ENCODE assay signal across 6 cellular contexts in the genomic region with DNA sequence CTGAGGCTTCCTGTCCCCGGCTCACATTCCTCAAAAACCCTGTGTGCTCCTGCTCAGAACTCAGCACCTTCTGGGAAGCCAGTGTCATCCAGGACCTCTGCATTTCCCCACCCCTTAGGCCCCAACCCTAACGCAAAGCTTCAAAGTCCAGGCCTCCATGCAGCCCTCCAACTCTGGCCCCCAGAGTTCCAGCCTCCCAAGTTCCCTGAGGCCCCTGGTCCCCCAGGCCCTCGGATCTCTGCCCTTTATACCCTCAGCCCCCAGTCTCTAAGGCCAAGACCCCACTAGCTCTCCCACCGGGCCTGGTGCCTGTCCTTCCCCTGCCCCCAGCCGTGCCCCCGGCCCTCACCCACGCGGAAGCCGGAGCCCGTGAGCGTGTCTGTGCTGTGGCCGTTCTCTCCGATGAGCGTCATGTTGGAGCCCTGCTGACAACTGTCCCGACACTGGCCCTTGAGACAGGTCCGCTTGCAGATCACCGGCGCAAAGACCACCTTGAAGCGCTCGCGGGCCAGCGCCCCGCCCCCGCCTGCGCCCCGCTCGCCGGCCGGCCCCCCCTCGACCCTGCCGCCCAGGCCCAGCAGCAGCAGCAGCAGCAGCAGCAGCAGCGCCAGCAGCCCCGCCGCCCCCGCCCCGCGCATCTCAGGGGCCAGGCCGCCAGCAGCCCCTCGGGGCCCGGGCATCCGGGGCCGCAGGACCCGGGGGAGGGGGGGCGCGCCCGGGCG. TPM values are rescaled to one million over a fixed set of nuclear protein-coding genes. Genes with fewer than 3 reads are reported as not detected.
A peak's percentile ranks its signal among the peaks of the same experiment; 100 is the strongest.
DNase-seq lines count a peak whose midpoint lies in the region; ATAC-seq, FAIRE-seq and TF ChIP-seq lines count a peak whose summit lies in the region.

No MANE protein-coding gene starts in this region.

- peaks cover 3 to 10% of the 10 kb centered on the region in 2 experiments for H3K36me3 ChIP-seq in SK-N-SH (replicated peaks in 1 of 2; ENCODE audit: control insufficient read depth in 1 of 2, insufficient read depth in 2 of 2, low read length in 1 of 2)
- H3K36me3 ChIP-seq in left ventricle myocardium inferior, result peaks cover 12% of the 10 kb centered on the region
- H3K36me3 ChIP-seq in tibial artery, result peaks cover 0 to 18% (median 17%) of the 10 kb centered on the region in 3 donors

- peaks cover 14% of the 10 kb centered on the region for H4K20me1 ChIP-seq in SK-N-SH (ENCODE audit: insufficient read depth)

- H3K4me3 ChIP-seq in SK-N-SH (ENCODE audit: low read depth in 2 of 2, low read length in 1 of 2) (peak overlapping the region; percentile 65 to 85), left ventricle myocardium inferior (peak overlapping the region; percentile 79), tibial artery (peak overlapping the region; percentile 58 to 75)

- TF ChIP-seq CTCF in SK-N-SH (IDR thresholded peaks at IDR 0.05), result no peak
- TF ChIP-seq CTCF in left ventricle myocardium inferior (IDR thresholded peaks at IDR 0.05; ENCODE audit: borderline replicate concordance), result no peak
- TF ChIP-seq CTCF in tibial artery (IDR thresholded peaks at IDR 0.05), result no peak

- peak overlapping the region; percentile 87 for H3K9ac ChIP-seq in SK-N-SH

- WGBS in SK-N-SH (ENCODE audit: low lambda C conversion rate), result 3% methylated on average over 25 of the region's 47 CpGs

- peak overlapping the region; percentile 93 for H3K4me2 ChIP-seq in SK-N-SH

- no peaks in the 10 kb centered on the region for H3K9me2 ChIP-seq in SK-N-SH

- POLR2A ChIA-PET in SK-N-SH (lab: Yijun Ruan, JAX), result no interaction called here

- CTCF ChIA-PET in SK-N-SH (lab: Yijun Ruan, JAX), result interaction anchor here (1.0 to 3.5 kb wide), 8 partner anchors 11 to 57 kb away, joined by 3 to 53 read pairs (median 5); a partner anchor contains a TSS

- TF ChIP-seq RAD21 in SK-N-SH (IDR thresholded peaks at IDR 0.05; ENCODE audit: low read length), result no peak

- no peak for FAIRE-seq in RCC 7860 (lab: Jason Lieb, UNC)

- intact Hi-C loops in left ventricle myocardium inferior (cut with micrococcal nuclease) (no loop called here), tibial artery (cut with DNase I; ENCODE audit: low total_unique reads) (no loop called here)

- ATAC-seq in SK-N-SH treated with all-trans-retinoic acid at 6 μM for 48 hours, result no peak

- H3K79me2 ChIP-seq in SK-N-SH (ENCODE audit: insufficient read depth), result peaks cover 46% of the 10 kb centered on the region

- H3F3A ChIP-seq in SK-N-SH (replicated peaks; ENCODE audit: insufficient read depth), result peaks cover 47% of the 10 kb centered on the region

- no peaks in the 10 kb centered on the region for H3K27me3 ChIP-seq in SK-N-SH (ENCODE audit: insufficient read depth)
- no peaks in the 10 kb centered on the region for H3K27me3 ChIP-seq in left ventricle myocardium inferior (ENCODE audit: low read depth)
- no peaks in the 10 kb centered on the region for H3K27me3 ChIP-seq in tibial artery

- H3K4me1 ChIP-seq in SK-N-SH (ENCODE audit: control insufficient read depth in 1 of 2, insufficient read depth in 2 of 2, low read depth in 1 of 2, low read length in 1 of 2) (peaks cover 53 to 67% of the 10 kb centered on the region in 2 experiments), left ventricle myocardium inferior (peaks cover 84% of the 10 kb centered on the region), tibial artery (peaks cover 9 to 73% (median 66%) of the 10 kb centered on the region in 4 donors)

- H3K9me3 ChIP-seq in SK-N-SH, result no peaks in the 10 kb centered on the region
- H3K9me3 ChIP-seq in left ventricle myocardium inferior (replicated peaks), result no peaks in the 10 kb centered on the region
- H3K9me3 ChIP-seq in tibial artery, result no peaks in the 10 kb centered on the region

- DNase-seq in SK-N-SH (peak; percentile 85), left ventricle myocardium inferior (no peak), tibial artery (peak in 1 of 2 donors; percentile 74), middle frontal gyrus (ENCODE audit: extremely low spot score, low spot score) (no peak), RCC 7860 (ENCODE audit: low spot score) (no peak)

- H3K27ac ChIP-seq in SK-N-SH (ENCODE audit: low read depth in 2 of 2, low read length in 1 of 2) (peak overlapping the region; percentile 97), left ventricle myocardium inferior (replicated peaks) (peak overlapping the region; percentile 99), tibial artery (peak overlapping the region; percentile 96 to 98)

- no peak for TF ChIP-seq EP300 in SK-N-SH (IDR thresholded peaks at IDR 0.05; ENCODE audit: borderline replicate concordance in 1 of 2, low read depth in 1 of 2, low read length in 1 of 2)

- no peak overlapping the region for H2AFZ ChIP-seq in SK-N-SH (ENCODE audit: low read depth)

TF ChIP-seq in SK-N-SH, 30 proteins besides CTCF, POLR2A, EP300 and RAD21 (continues in another document):
- TF ChIP-seq, protein P1, sequence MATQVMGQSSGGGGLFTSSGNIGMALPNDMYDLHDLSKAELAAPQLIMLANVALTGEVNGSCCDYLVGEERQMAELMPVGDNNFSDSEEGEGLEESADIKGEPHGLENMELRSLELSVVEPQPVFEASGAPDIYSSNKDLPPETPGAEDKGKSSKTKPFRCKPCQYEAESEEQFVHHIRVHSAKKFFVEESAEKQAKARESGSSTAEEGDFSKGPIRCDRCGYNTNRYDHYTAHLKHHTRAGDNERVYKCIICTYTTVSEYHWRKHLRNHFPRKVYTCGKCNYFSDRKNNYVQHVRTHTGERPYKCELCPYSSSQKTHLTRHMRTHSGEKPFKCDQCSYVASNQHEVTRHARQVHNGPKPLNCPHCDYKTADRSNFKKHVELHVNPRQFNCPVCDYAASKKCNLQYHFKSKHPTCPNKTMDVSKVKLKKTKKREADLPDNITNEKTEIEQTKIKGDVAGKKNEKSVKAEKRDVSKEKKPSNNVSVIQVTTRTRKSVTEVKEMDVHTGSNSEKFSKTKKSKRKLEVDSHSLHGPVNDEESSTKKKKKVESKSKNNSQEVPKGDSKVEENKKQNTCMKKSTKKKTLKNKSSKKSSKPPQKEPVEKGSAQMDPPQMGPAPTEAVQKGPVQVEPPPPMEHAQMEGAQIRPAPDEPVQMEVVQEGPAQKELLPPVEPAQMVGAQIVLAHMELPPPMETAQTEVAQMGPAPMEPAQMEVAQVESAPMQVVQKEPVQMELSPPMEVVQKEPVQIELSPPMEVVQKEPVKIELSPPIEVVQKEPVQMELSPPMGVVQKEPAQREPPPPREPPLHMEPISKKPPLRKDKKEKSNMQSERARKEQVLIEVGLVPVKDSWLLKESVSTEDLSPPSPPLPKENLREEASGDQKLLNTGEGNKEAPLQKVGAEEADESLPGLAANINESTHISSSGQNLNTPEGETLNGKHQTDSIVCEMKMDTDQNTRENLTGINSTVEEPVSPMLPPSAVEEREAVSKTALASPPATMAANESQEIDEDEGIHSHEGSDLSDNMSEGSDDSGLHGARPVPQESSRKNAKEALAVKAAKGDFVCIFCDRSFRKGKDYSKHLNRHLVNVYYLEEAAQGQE (IDR thresholded peaks at IDR 0.05; ENCODE audit: low read depth, low read length), result no peak
- TF ChIP-seq SMC3 (IDR thresholded peaks at IDR 0.05; ENCODE audit: low read depth, low read length) (no peak), RXRA (IDR thresholded peaks at IDR 0.05; ENCODE audit: borderline replicate concordance, low read depth) (no peak)

TF ChIP-seq in SK-N-SH treated with all-trans-retinoic acid at 6 μM for 48 hours, 23 proteins besides CTCF, POLR2A, EP300 and RAD21:
- no peak for TF ChIP-seq ZNF70 (CRISPR knock-in tag; IDR thresholded peaks at IDR 0.05)

RNA-seq across cellular contexts. Expression of a gene that starts 0.7 kb away (rescaled TPM):
- 92.1 and 167 TPM in 2 replicates for polyA plus RNA-seq in SK-N-SH (2012; rRNA removed)
- 62.4 and 112 TPM in 2 replicates for polyA plus RNA-seq in SK-N-SH (2012; cell fraction: cytosol; rRNA removed)
- polyA plus RNA-seq in SK-N-SH (2012; cell fraction: nucleus; rRNA removed), result 691 and 1,438 TPM in 2 replicates
- total RNA-seq in left ventricle myocardium inferior, result 80.3 TPM

RNA-seq across cellular contexts. Expression of a gene that starts 12.8 kb away (rescaled TPM):
- polyA plus RNA-seq in SK-N-SH (2012; rRNA removed), result 62.5 and 78.1 TPM in 2 replicates
- 32.6 and 44.8 TPM in 2 replicates for polyA plus RNA-seq in SK-N-SH (2012; cell fraction: cytosol; rRNA removed)
- polyA plus RNA-seq in SK-N-SH (2012; cell fraction: nucleus; rRNA removed), result 76.5 and 92.5 TPM in 2 replicates
- 21.1 TPM for total RNA-seq in left ventricle myocardium inferior

RNA-seq across cellular contexts. Expression of a gene that starts 14.9 kb away (rescaled TPM):
- polyA plus RNA-seq in SK-N-SH (2012; rRNA removed), result 61.3 and 65.3 TPM in 2 replicates
- 19.9 and 37.5 TPM in 2 replicates for polyA plus RNA-seq in SK-N-SH (2012; cell fraction: cytosol; rRNA removed)
- polyA plus RNA-seq in SK-N-SH (2012; cell fraction: nucleus; rRNA removed), result 38.7 and 41.4 TPM in 2 replicates
- 40.9 TPM for total RNA-seq in left ventricle myocardium inferior

RNA-seq across cellular contexts. Expression of a gene that starts 18.4 kb away (rescaled TPM):
- 35.1 and 48.7 TPM in 2 replicates for polyA plus RNA-seq in SK-N-SH (2012; rRNA removed)
- 17.6 and 25.5 TPM in 2 replicates for polyA plus RNA-seq in SK-N-SH (2012; cell fraction: cytosol; rRNA removed)
- 163 and 263 TPM in 2 replicates for polyA plus RNA-seq in SK-N-SH (2012; cell fraction: nucleus; rRNA removed)
- total RNA-seq in left ventricle myocardium inferior, result 69.5 TPM

RNA-seq across cellular contexts. Expression of a gene that starts 32.6 kb away (rescaled TPM):
- 76.7 and 79.9 TPM in 2 replicates for polyA plus RNA-seq in SK-N-SH (2012; rRNA removed)
- polyA plus RNA-seq in SK-N-SH (2012; cell fraction: cytosol; rRNA removed), result 26.2 and 41.7 TPM in 2 replicates
- polyA plus RNA-seq in SK-N-SH (2012; cell fraction: nucleus; rRNA removed), result 115 and 159 TPM in 2 replicates
- total RNA-seq in left ventricle myocardium inferior, result 60.2 TPM
